Comparison of ENCODE assay signal across 28 cellular contexts in genomic region chr3:149455366-149455765, GRCh38. TPM values are rescaled to one million over a fixed set of nuclear protein-coding genes. Genes with fewer than 3 reads are reported as not detected.
"Had no signal": no experiment of that assay in that cellular context is flagged by ENCODE, and none has a peak within 500 bp of the region (broad histone marks: within the 10 kb centered on the region; RNA-seq: fewer than 3 reads in every experiment).

No MANE protein-coding gene starts in this region.

- H3K27ac Mint-ChIP-seq: endodermal cell; progenitor cell of endocrine pancreas; stimulated activated memory B cell treated with anti-CD40 and anti-IgM and Interleukin-4, amounts not matched to agents 10 μg/mL and 1 μg/mL and 100 μg/mL, for 72 hours; stimulated activated naive CD8-positive, alpha-beta T cell treated with anti-CD3 and anti-CD28 coated beads, Interleukin-15, Interleukin-2, amounts not matched to agents 100 ng/mL and 50 ng/mL, for 24 hours had no signal

- H3K4me3 Mint-ChIP-seq: endodermal cell; stimulated activated memory B cell treated with anti-CD40 and anti-IgM and Interleukin-4, amounts not matched to agents 10 μg/mL and 1 μg/mL and 100 μg/mL, for 72 hours; stimulated activated naive CD8-positive, alpha-beta T cell treated with anti-CD3 and anti-CD28 coated beads, Interleukin-15, Interleukin-2, amounts not matched to agents 100 ng/mL and 50 ng/mL, for 24 hours had no signal

- H3K4me1 Mint-ChIP-seq: stimulated activated memory B cell treated with anti-CD40 and anti-IgM and Interleukin-4, amounts not matched to agents 10 μg/mL and 1 μg/mL and 100 μg/mL, for 72 hours had no signal

- H3K27ac ChIP-seq: heart left ventricle, ovary, tibial artery, upper lobe of right lung, vagina had no signal

- ATAC-seq: heart left ventricle; left lobe of liver; right cardiac atrium; stimulated activated memory B cell treated with anti-CD40 and anti-IgM and Interleukin-4, amounts not matched to agents 10 μg/mL and 1 μg/mL and 100 μg/mL, for 72 hours had no signal

- FAIRE-seq: endothelial cell of umbilical vein, islet of Langerhans had no signal

- DNase-seq: effector CD4-positive, alpha-beta T cell; endodermal cell; erythroblast; foreskin melanocyte; heart left ventricle; hippocampal formation; kidney glomerular epithelial cell; ovary; right cardiac atrium; stimulated activated CD4-positive, alpha-beta T cell treated with anti-CD3 and anti-CD28 coated beads, Interleukin-4, amount 100 ng/mL, for 24 hours; tibial artery; upper lobe of right lung had no signal

- H3K4me3 ChIP-seq: coronary artery, heart left ventricle, ovary, smooth muscle cell, tibial artery, upper lobe of right lung, vagina had no signal

- H3K27me3 ChIP-seq: heart left ventricle, ovary, tibial artery, upper lobe of right lung, vagina had no signal

- H3K36me3 Mint-ChIP-seq: stimulated activated memory B cell treated with anti-CD40 and anti-IgM and Interleukin-4, amounts not matched to agents 10 μg/mL and 1 μg/mL and 100 μg/mL, for 72 hours had no signal

- H3K27me3 Mint-ChIP-seq: progenitor cell of endocrine pancreas had no signal

- H3K9me3 ChIP-seq: ovary, upper lobe of right lung, vagina had no signal

- H3K36me3 ChIP-seq: heart left ventricle, ovary, tibial artery, upper lobe of right lung, vagina had no signal

- H3K4me1 ChIP-seq: upper lobe of right lung, vagina had no signal

- H3K4me2 ChIP-seq: smooth muscle cell had no signal

RNA-seq across cellular contexts. Expression of gene TM4SF4, which starts 19.1 kb away (rescaled TPM):
- total RNA-seq: chondrocyte, dermis microvascular lymphatic vessel endothelial cell, endodermal cell, endothelial cell of umbilical vein, glomerular endothelial cell, heart left ventricle, lower leg skin, mammary epithelial cell, right cardiac atrium, smooth muscle cell, temporal lobe, vagina had no signal
- polyA plus RNA-seq: endothelial cell of umbilical vein, heart left ventricle, mammary epithelial cell, neural cell, right cardiac atrium had no signal
